ENCODE assay signal across 18 cellular contexts in the genomic region with DNA sequence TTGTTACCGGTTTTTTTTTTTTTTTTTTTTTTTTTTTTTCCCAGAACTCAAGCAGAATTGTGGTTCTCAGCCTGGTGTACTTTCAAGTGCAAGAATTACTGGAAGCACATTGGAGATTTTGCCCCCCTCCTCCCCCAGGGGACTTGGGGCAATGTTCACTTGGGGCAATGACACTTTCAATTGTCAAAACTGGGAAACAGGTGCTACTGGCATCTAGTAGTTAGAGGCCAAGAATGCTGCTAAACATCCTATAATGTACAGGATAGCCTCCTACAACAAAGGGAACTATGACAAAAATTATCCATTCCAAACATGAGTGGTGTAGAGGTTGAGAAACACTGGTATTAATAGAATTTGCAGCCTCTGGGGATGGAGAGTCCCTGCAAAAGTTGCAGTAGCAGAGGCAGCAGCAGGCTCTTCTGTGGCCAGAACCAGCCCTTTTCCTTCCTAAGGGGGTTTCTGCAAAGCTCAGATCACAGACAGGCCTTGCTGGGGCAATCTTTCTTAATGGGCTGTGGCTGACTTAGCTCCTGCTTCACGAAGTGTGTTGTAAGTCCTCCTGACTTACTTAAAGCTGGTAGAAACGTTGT.
A peak's percentile ranks its signal among the peaks of the same experiment; 100 is the strongest.
DNase-seq lines count a peak whose midpoint lies in the region; ATAC-seq and TF ChIP-seq lines count a peak whose summit lies in the region.
"Had no signal": no experiment of that assay in that cellular context is flagged by ENCODE, and none has a peak within 500 bp of the region (broad histone marks: within the 10 kb centered on the region; RNA-seq: fewer than 3 reads in every experiment).

No MANE protein-coding gene starts in this region.

- no peak for TF ChIP-seq POLR2A in upper lobe of left lung (IDR thresholded peaks at IDR 0.05)
- no peak for TF ChIP-seq POLR2A in esophagus squamous epithelium (IDR thresholded peaks at IDR 0.05)

- peaks cover 21% of the 10 kb centered on the region; the same call in 1 of the 2 replicates for H3F3A ChIP-seq in GM23248 (ENCODE audit: insufficient read depth)

- H3K9me3 Mint-ChIP-seq in CD4-positive, alpha-beta memory T cell = peaks cover 0 to 12% (median 7%) of the 10 kb centered on the region in 8 donors

- no peaks in the 10 kb centered on the region for H3K79me2 ChIP-seq in GM23248 (ENCODE audit: insufficient read depth)

- no peaks in the 10 kb centered on the region for H3K36me3 Mint-ChIP-seq in CD4-positive, alpha-beta memory T cell

- H4K20me1 ChIP-seq in GM23248 (ENCODE audit: insufficient read depth) = no peaks in the 10 kb centered on the region

- no peak for TF ChIP-seq EP300 in upper lobe of left lung (IDR thresholded peaks at IDR 0.05)

- H3K36me3 ChIP-seq in GM23248 (ENCODE audit: low read depth) = no peaks in the 10 kb centered on the region
- H3K36me3 ChIP-seq in CD4-positive, alpha-beta memory T cell (ENCODE audit: insufficient read depth, low read length) = no peaks in the 10 kb centered on the region
- no peaks in the 10 kb centered on the region for H3K36me3 ChIP-seq in upper lobe of left lung
- no peaks in the 10 kb centered on the region for H3K36me3 ChIP-seq in esophagus squamous epithelium
- H3K36me3 ChIP-seq: SJSA1 had no signal

- POLR2A ChIA-PET in AG04450 (lab: Yijun Ruan, JAX) = no interaction called here
- POLR2A ChIA-PET in CD4-positive, alpha-beta memory T cell (lab: Charles Lee; ENCODE audit: partially characterized antibody) = no interaction called here

- H3K27ac Mint-ChIP-seq in CD4-positive, alpha-beta memory T cell = no peak overlapping the region
- H3K27ac Mint-ChIP-seq: CD4-positive, alpha-beta T cell had no signal

- CTCF ChIA-PET in AG04450 (lab: Charles Lee) = no interaction called here
- CTCF ChIA-PET in CD4-positive, alpha-beta memory T cell (lab: Charles Lee; ENCODE audit: partially characterized antibody) = no interaction called here

- H3K4me3 Mint-ChIP-seq in CD4-positive, alpha-beta memory T cell = no peak overlapping the region
- H3K4me3 Mint-ChIP-seq: CD4-positive, alpha-beta T cell had no signal

- intact Hi-C loops in CD4-positive, alpha-beta memory T cell (cut with micrococcal nuclease) = no loop called here
- intact Hi-C loops in esophagus squamous epithelium (cut with DNase I) = no loop called here

- H3K27me3 ChIP-seq in AG04450 (ENCODE audit: control insufficient read depth, insufficient read depth, low read length) = no peaks in the 10 kb centered on the region
- H3K27me3 ChIP-seq in GM23248 (replicated peaks; ENCODE audit: insufficient read depth) = no peaks in the 10 kb centered on the region
- no peaks in the 10 kb centered on the region for H3K27me3 ChIP-seq in CD4-positive, alpha-beta memory T cell (ENCODE audit: insufficient read depth, low read length)
- no peaks in the 10 kb centered on the region for H3K27me3 ChIP-seq in upper lobe of left lung
- no peaks in the 10 kb centered on the region for H3K27me3 ChIP-seq in esophagus squamous epithelium
- H3K27me3 ChIP-seq: SJSA1 had no signal

- DNase-seq in AG04450 (ENCODE audit: low read depth, low spot score) = no peak
- DNase-seq in GM23248 = peak; percentile 42
- peak; percentile 4 for DNase-seq in T1000 (lab: John Stamatoyannopoulos, UW)
- DNase-seq in fibroblast of the aortic adventitia (ENCODE audit: low read depth) = peak; percentile 30
- no peak for DNase-seq in CD4-positive, alpha-beta memory T cell
- DNase-seq in upper lobe of left lung = no peak
- no peak for DNase-seq in esophagus squamous epithelium (lab: John Stamatoyannopoulos, UW)
- no peak for DNase-seq in EL
- DNase-seq: 8988T; CD4-positive, alpha-beta T cell; DMS79 treated with DMSO at 0.1 percent for 48 hours; GF-D8; NCI-H1694; NCI-H446; NCI-H774; RPMI8226; SW 1271 had no signal

- peaks cover 4 to 12% of the 10 kb centered on the region in 2 donors for H3K27me3 Mint-ChIP-seq in CD4-positive, alpha-beta memory T cell

- H3K9me3 ChIP-seq in AG04450 (ENCODE audit: control insufficient read depth, insufficient read depth, low read length) (no peaks in the 10 kb centered on the region), GM23248 (ENCODE audit: low read depth) (no peaks in the 10 kb centered on the region), upper lobe of left lung (peaks cover 0 to 7% (median 0%) of the 10 kb centered on the region in 4 donors), esophagus squamous epithelium (peaks cover 0 to 11% (median 9%) of the 10 kb centered on the region in 3 donors)
- H3K9me3 ChIP-seq in CD4-positive, alpha-beta memory T cell (ENCODE audit: control insufficient read depth in 1 of 2, low read length in 2 of 2) = no peaks in the 10 kb centered on the region
- H3K9me3 ChIP-seq: SJSA1 had no signal

- peak overlapping the region; percentile 78; the same call in 1 of the 2 replicates for H2AFZ ChIP-seq in GM23248

- ATAC-seq in upper lobe of left lung (ENCODE audit: low FRiP score in 2 of 2) = no peak

- peaks cover 20% of the 10 kb centered on the region for H3K4me1 ChIP-seq in GM23248 (ENCODE audit: insufficient read depth)
- no peaks in the 10 kb centered on the region for H3K4me1 ChIP-seq in CD4-positive, alpha-beta memory T cell (ENCODE audit: insufficient read depth, low read length)
- H3K4me1 ChIP-seq in upper lobe of left lung = no peaks in the 10 kb centered on the region
- peaks cover 0 to 5% (median 0%) of the 10 kb centered on the region in 3 donors for H3K4me1 ChIP-seq in esophagus squamous epithelium
- H3K4me1 ChIP-seq: SJSA1 had no signal

- WGBS in GM23248 (ENCODE audit: low coverage in 1 of 2, low lambda C conversion rate in 2 of 2, missing lambda C conversion rate in 2 of 2), 2 experiments = 25 to 43% methylated on average over 3 of the region's 3 CpGs
- 39 to 40% methylated on average over 3 of the region's 3 CpGs for WGBS in upper lobe of left lung, 2 donors
- 21 to 39% methylated on average over 3 of the region's 3 CpGs for WGBS in esophagus squamous epithelium, 2 donors

- H3K4me2 ChIP-seq in GM23248 (ENCODE audit: unreplicated experiment) = peak overlapping the region; percentile 68

- H3K4me3 ChIP-seq in AG04450 (ENCODE audit: low read depth, low read length) (no peak overlapping the region), GM23248 (no peak overlapping the region), fibroblast of the aortic adventitia (ENCODE audit: low read depth, low read length) (no peak overlapping the region), upper lobe of left lung (no peak overlapping the region), esophagus squamous epithelium (no peak overlapping the region)
- no peak overlapping the region for H3K4me3 ChIP-seq in CD4-positive, alpha-beta memory T cell (ENCODE audit: low read length in 2 of 2)
- H3K4me3 ChIP-seq: SJSA1 had no signal

- in situ Hi-C loops in GM23248 (cut with MboI) = no loop called here

- TF ChIP-seq CTCF in AG04450 (IDR thresholded peaks at IDR 0.05; ENCODE audit: low read depth, low read length) = no peak
- TF ChIP-seq CTCF in fibroblast of the aortic adventitia (IDR thresholded peaks at IDR 0.05; ENCODE audit: insufficient read depth, low read length) = no peak
- no peak for TF ChIP-seq CTCF in upper lobe of left lung (IDR thresholded peaks at IDR 0.05)
- no peak for TF ChIP-seq CTCF in esophagus squamous epithelium (IDR thresholded peaks at IDR 0.05)

- no peaks in the 10 kb centered on the region for H3K9me2 ChIP-seq in GM23248 (ENCODE audit: insufficient read depth)

- peak overlapping the region; percentile 47 for H3K27ac ChIP-seq in AG04450 (ENCODE audit: low read depth, low read length)
- peak overlapping the region; percentile 43; the same call in 1 of the 2 replicates for H3K27ac ChIP-seq in GM23248
- H3K27ac ChIP-seq in CD4-positive, alpha-beta memory T cell (ENCODE audit: low read depth, low read length) = no peak overlapping the region
- no peak overlapping the region for H3K27ac ChIP-seq in upper lobe of left lung
- no peak overlapping the region for H3K27ac ChIP-seq in esophagus squamous epithelium
- H3K27ac ChIP-seq: SJSA1 had no signal

- H3K9ac ChIP-seq in GM23248 = no peak overlapping the region

- peaks cover 0 to 3% (median 0%) of the 10 kb centered on the region in 4 donors for H3K4me1 Mint-ChIP-seq in CD4-positive, alpha-beta memory T cell

Comparison
In these comparisons a context has a peak if more than half of its experiments do, and no peak if none do; other contexts are left out.
1. DNase-seq: peak in GM23248 (single experiment), T1000 (single experiment) and fibroblast of the aortic adventitia (single experiment); none in AG04450 (single experiment), CD4-positive, alpha-beta memory T cell (0 of 5), upper lobe of left lung (0 of 2), esophagus squamous epithelium (single experiment) and EL (single experiment).
2. H3K27ac ChIP-seq: peak in AG04450 (single experiment) and GM23248 (single experiment); none in CD4-positive, alpha-beta memory T cell (single experiment), upper lobe of left lung (0 of 4) and esophagus squamous epithelium (0 of 4).